In the genomic region with DNA sequence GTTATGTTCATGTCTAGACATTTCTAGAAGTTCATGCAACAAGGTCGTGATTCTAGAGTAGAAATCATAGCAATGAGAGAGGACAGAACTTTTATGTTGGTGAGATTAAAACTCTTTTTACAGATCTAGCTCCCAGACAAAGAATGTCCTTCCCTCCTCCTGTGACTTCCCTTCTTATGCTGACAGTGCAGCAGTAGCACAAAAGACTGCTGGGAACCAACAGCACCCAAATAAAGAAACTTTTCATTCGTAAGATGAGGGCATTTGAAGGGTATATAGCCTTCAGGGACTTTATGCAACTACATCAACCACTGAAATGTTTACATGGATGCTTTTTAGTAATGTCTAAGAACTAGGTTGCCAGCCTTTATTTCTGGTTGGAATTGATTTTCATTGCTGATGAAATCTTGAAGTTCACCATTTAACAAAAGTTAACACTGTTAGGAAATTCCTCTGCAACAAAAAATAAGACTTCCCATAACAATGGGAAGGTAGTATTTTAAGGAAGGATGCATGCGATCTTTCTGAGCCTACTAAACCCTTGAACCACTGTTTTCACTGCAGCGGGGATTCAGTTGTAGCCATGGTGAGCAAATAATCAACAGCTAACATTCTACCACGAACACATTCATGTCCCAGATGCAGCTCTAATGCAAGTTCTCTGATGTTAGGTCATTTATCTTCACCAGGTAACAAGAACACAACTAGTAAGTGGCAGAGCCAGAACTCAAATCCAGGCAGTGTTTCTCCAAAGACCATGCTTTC, we compare ENCODE assay signal across 14 cellular contexts.
"Had no signal": no experiment of that assay in that cellular context is flagged by ENCODE, and none has a peak within 500 bp of the region (broad histone marks: within the 10 kb centered on the region; RNA-seq: fewer than 3 reads in every experiment).

No MANE protein-coding gene starts in this region.

- H3K27ac Mint-ChIP-seq: activated B cell treated with CpG ODN at 0.5 μM for 24 hours; activated CD4-positive, alpha-beta T cell treated with anti-CD3 and anti-CD28 coated beads, Interleukin-2, amount 10 ng/mL, durations not matched to agents 7 days and 5 days; activated naive CD4-positive, alpha-beta T cell treated with anti-CD3 and anti-CD28 coated beads, Interleukin-2, amount 50 U/mL, for 24 hours; memory B cell; nephron progenitor cell had no signal

- H3K36me3 ChIP-seq: esophagus muscularis mucosa, left ventricle myocardium inferior, pancreas had no signal

- H3K4me3 Mint-ChIP-seq: activated B cell treated with CpG ODN at 0.5 μM for 24 hours; activated CD4-positive, alpha-beta T cell treated with anti-CD3 and anti-CD28 coated beads, Interleukin-2, amount 10 ng/mL, durations not matched to agents 7 days and 5 days; activated naive CD4-positive, alpha-beta T cell treated with anti-CD3 and anti-CD28 coated beads, Interleukin-2, amount 50 U/mL, for 24 hours; memory B cell; nephron progenitor cell had no signal

- DNase-seq: activated B cell treated with CpG ODN at 0.5 μM for 24 hours; activated CD4-positive, alpha-beta T cell treated with anti-CD3 and anti-CD28 coated beads, Interleukin-2, amount 10 ng/mL, durations not matched to agents 7 days and 5 days; activated effector memory CD4-positive, alpha-beta T cell treated with Interleukin-2 at 50 U/mL for 16 hours; amygdala; cerebellar nuclear complex; dermis blood vessel endothelial cell; kidney; left ventricle myocardium inferior; nephron progenitor cell; pancreas had no signal

- H3K9me3 Mint-ChIP-seq: activated B cell treated with CpG ODN at 0.5 μM for 24 hours; activated naive CD4-positive, alpha-beta T cell treated with anti-CD3 and anti-CD28 coated beads, Interleukin-2, amount 50 U/mL, for 24 hours; memory B cell; nephron progenitor cell had no signal

- H3K4me3 ChIP-seq: esophagus muscularis mucosa, left ventricle myocardium inferior, pancreas, skin epidermis had no signal

- H3K27me3 ChIP-seq: esophagus muscularis mucosa, pancreas had no signal

- H3K4me1 ChIP-seq: esophagus muscularis mucosa, left ventricle myocardium inferior, pancreas had no signal

- H3K36me3 Mint-ChIP-seq: activated naive CD4-positive, alpha-beta T cell treated with anti-CD3 and anti-CD28 coated beads, Interleukin-2, amount 50 U/mL, for 24 hours; memory B cell had no signal

- H3K27ac ChIP-seq: esophagus muscularis mucosa, left ventricle myocardium inferior, pancreas, skin epidermis had no signal

- H3K9me3 ChIP-seq: esophagus muscularis mucosa, left ventricle myocardium inferior, pancreas had no signal

- H3K27me3 Mint-ChIP-seq: activated B cell treated with CpG ODN at 0.5 μM for 24 hours; activated CD4-positive, alpha-beta T cell treated with anti-CD3 and anti-CD28 coated beads, Interleukin-2, amount 10 ng/mL, durations not matched to agents 7 days and 5 days had no signal
